Comparison of ENCODE assay signal across 19 cellular contexts in genomic region chr4:59179372-59179771, GRCh38.
"Had no signal": no experiment of that assay in that cellular context is flagged by ENCODE, and none has a peak within 500 bp of the region (broad histone marks: within the 10 kb centered on the region; RNA-seq: fewer than 3 reads in every experiment).

No MANE protein-coding gene starts in this region.

- DNase-seq: colonic mucosa; cortex of kidney; effector CD8-positive, alpha-beta T cell; effector memory CD8-positive, alpha-beta T cell; endodermal cell; erythroblast; esophagus squamous epithelium; foreskin fibroblast; glutamatergic neuron; head of caudate nucleus; heart right ventricle; hippocampal formation; left cardiac atrium; left ventricle myocardium superior; lower lobe of right lung; mesenchymal stem cell had no signal

- H3K4me1 ChIP-seq: colonic mucosa, esophagus squamous epithelium, heart right ventricle, left lung, lower lobe of right lung had no signal

- H3K27ac ChIP-seq: colonic mucosa, epithelial cell of prostate, esophagus squamous epithelium, heart right ventricle, left lung, lower lobe of right lung had no signal

- H3K9me3 ChIP-seq: colonic mucosa, heart right ventricle, lower lobe of right lung had no signal

- ATAC-seq: effector memory CD8-positive, alpha-beta T cell; esophagus mucosa; heart right ventricle; left cardiac atrium; left ventricle myocardium superior had no signal

- H3K4me3 ChIP-seq: colonic mucosa, esophagus squamous epithelium, heart right ventricle, left lung, lower lobe of right lung had no signal

- H3K27me3 ChIP-seq: colonic mucosa, esophagus squamous epithelium, heart right ventricle, left lung had no signal

- H3K36me3 ChIP-seq: colonic mucosa, esophagus squamous epithelium, heart right ventricle, left lung, lower lobe of right lung had no signal
